ENCODE assay signal across 8 cellular contexts in the genomic region with DNA sequence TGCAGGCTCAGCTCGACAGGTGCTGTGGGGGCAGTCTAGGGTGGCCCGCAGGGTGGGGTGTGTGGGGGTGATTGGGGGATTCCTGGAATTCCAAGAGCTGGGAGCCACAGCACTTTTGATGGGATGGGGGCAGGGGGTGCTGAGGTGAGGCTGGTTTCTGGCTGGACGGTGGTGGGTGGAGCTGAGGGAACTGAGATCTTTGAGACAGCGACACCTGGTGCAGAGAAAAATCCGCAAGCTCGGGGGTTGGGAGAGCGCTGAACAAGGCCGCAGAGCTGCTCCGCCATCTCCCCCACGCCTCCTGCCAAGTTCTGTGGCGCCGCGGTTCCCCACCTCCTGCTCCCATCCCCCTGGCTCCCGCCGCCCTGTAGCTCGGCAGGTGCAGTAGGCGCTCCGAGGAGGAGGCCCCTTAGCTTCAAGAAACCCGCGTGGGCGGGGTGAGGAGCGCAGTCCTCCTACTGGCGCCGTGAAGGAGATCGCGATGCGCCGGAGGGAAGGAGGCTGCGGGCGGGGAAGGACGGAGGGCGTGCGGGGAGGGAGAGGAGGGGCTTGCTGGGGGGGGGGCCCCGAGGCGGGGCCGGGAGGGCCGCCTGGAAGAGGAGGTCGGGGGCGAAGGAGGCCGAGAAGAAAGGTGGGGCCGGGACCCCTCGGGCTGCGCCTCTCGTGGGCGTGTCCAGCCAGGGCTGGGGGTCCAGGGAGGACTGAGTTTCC. TPM values are rescaled to one million over a fixed set of nuclear protein-coding genes. Genes with fewer than 3 reads are reported as not detected.
A peak's percentile ranks its signal among the peaks of the same experiment; 100 is the strongest.
DNase-seq lines count a peak whose midpoint lies in the region; ATAC-seq lines count a peak whose summit lies in the region.

No MANE protein-coding gene starts in this region.

- POLR2A ChIA-PET in CD4-positive, alpha-beta memory T cell (lab: Charles Lee; ENCODE audit: partially characterized antibody): interaction anchor here (0.7 to 5.9 kb wide), 26 partner anchors 11 to 673 kb away, joined by 3 to 346 read pairs (median 4); a partner anchor contains a TSS

- peak overlapping the region; percentile 97 for H3K27ac ChIP-seq in CD4-positive, alpha-beta memory T cell (ENCODE audit: low read depth, low read length)

- peak; percentile 13 for ATAC-seq in memory B cell (ENCODE audit: low read depth)
- ATAC-seq in HG02938 (IDR thresholded peaks at IDR 0.05; ENCODE audit: unreplicated experiment): no peak

- H3K9me3 Mint-ChIP-seq in CD4-positive, alpha-beta memory T cell: peaks cover 0 to 2% (median 0%) of the 10 kb centered on the region in 8 donors
- no peaks in the 10 kb centered on the region for H3K9me3 Mint-ChIP-seq in memory B cell

- intact Hi-C loops in CD4-positive, alpha-beta memory T cell (cut with micrococcal nuclease): loop anchor here (1.0 to 2.0 kb wide), 10 partner anchors 8 to 469 kb away; a partner anchor contains a TSS

- peaks cover 13 to 59% (median 27%) of the 10 kb centered on the region in 4 donors for H3K4me1 Mint-ChIP-seq in CD4-positive, alpha-beta memory T cell
- H3K4me1 Mint-ChIP-seq in memory B cell: peaks cover 22% of the 10 kb centered on the region

- H3K4me3 Mint-ChIP-seq in CD4-positive, alpha-beta memory T cell: peak overlapping the region; percentile 87 to 98 (median 92)
- H3K4me3 Mint-ChIP-seq in memory B cell: peak overlapping the region; percentile 86

- DNase-seq in CD4-positive, alpha-beta memory T cell: peak; percentile 90 to 95 (median 90)
- DNase-seq in HUDEP-2 (lab: John Stamatoyannopoulos, UW; ENCODE audit: unreplicated experiment in 76 of 76) (peak in 69 of 76 experiments; percentile 9 to 86 (median 67)), NK-92 (lab: John Stamatoyannopoulos, UW; ENCODE audit: unreplicated experiment) (peak; percentile 25), memory B cell (ENCODE audit: low spot score in 2 of 2) (peak; percentile 83 to 86)
- DNase-seq in activated CD8-positive, alpha-beta memory T cell treated with anti-CD3 and anti-CD28 coated beads for 1 hour (ENCODE audit: extremely low read depth in 1 of 2, low read depth in 1 of 2): peak; percentile 77 to 92
- peak; percentile 83 for DNase-seq in effector CD4-positive, alpha-beta T cell
- peak; percentile 74 for DNase-seq in stimulated activated CD8-positive, alpha-beta memory T cell treated with anti-CD3 and anti-CD28 coated beads, Interleukin-12 subunit alpha, Interleukin-12 subunit beta, amount 100 ng/mL, for 1 hour (ENCODE audit: low read depth)

- no peaks in the 10 kb centered on the region for H3K27me3 ChIP-seq in CD4-positive, alpha-beta memory T cell (ENCODE audit: insufficient read depth, low read length)

- peaks cover 4 to 16% of the 10 kb centered on the region in 2 donors for H3K36me3 Mint-ChIP-seq in CD4-positive, alpha-beta memory T cell
- H3K36me3 Mint-ChIP-seq in memory B cell: peaks cover 1% of the 10 kb centered on the region

- no peaks in the 10 kb centered on the region for H3K27me3 Mint-ChIP-seq in CD4-positive, alpha-beta memory T cell
- no peaks in the 10 kb centered on the region for H3K27me3 Mint-ChIP-seq in memory B cell

- no peaks in the 10 kb centered on the region for H3K36me3 ChIP-seq in CD4-positive, alpha-beta memory T cell (ENCODE audit: insufficient read depth, low read length)

- H3K4me1 ChIP-seq in CD4-positive, alpha-beta memory T cell (ENCODE audit: insufficient read depth, low read length): peaks cover 43% of the 10 kb centered on the region

- no peaks in the 10 kb centered on the region for H3K9me3 ChIP-seq in CD4-positive, alpha-beta memory T cell (ENCODE audit: control insufficient read depth in 1 of 2, low read length in 2 of 2)

- CTCF ChIA-PET in CD4-positive, alpha-beta memory T cell (lab: Charles Lee; ENCODE audit: partially characterized antibody): interaction anchor here (0.7 to 4.5 kb wide), 28 partner anchors 8 to 415 kb away, joined by 3 to 122 read pairs (median 4); no protein-coding TSS in a partner anchor

- peak overlapping the region; percentile 96 to 99 (median 99) for H3K27ac Mint-ChIP-seq in CD4-positive, alpha-beta memory T cell
- peak overlapping the region; percentile 99 for H3K27ac Mint-ChIP-seq in memory B cell

- H3K4me3 ChIP-seq in CD4-positive, alpha-beta memory T cell (ENCODE audit: low read length in 2 of 2): peak overlapping the region; percentile 65 to 79

RNA-seq across cellular contexts. Expression of a gene that starts 1.3 kb away (rescaled TPM):
- total RNA-seq in CD4-positive, alpha-beta memory T cell: 10 to 100 TPM; 25.4 to 30.2 TPM
- 10 to 100 TPM; 10.2 to 10.4 TPM for polyA plus RNA-seq in CD4-positive, alpha-beta memory T cell

RNA-seq across cellular contexts. Expression of a gene that starts 3.1 kb away (rescaled TPM):
- 100 to 1,000 TPM; 276 to 290 TPM for total RNA-seq in CD4-positive, alpha-beta memory T cell
- 1,000 to 10,000 TPM; 1,440 to 2,028 TPM for polyA plus RNA-seq in CD4-positive, alpha-beta memory T cell

RNA-seq across cellular contexts. Expression of a gene that starts 15.1 kb away (rescaled TPM):
- total RNA-seq in CD4-positive, alpha-beta memory T cell: 10 to 100 TPM; 12.1 to 13.0 TPM
- 100 to 1,000 TPM in 1 of 2 donors, 10 to 100 TPM in 1; 84.5 to 256 TPM for polyA plus RNA-seq in CD4-positive, alpha-beta memory T cell

RNA-seq across cellular contexts. Expression of a gene that starts 36.6 kb away (rescaled TPM):
- 1 to 10 TPM; 5.4 to 6.3 TPM for total RNA-seq in CD4-positive, alpha-beta memory T cell
- 1 to 10 TPM; 6.6 to 9.5 TPM for polyA plus RNA-seq in CD4-positive, alpha-beta memory T cell

Comparison
In these comparisons a context has a peak if more than half of its experiments do, and no peak if none do; other contexts are left out.
1. DNase-seq: peak in every context shown above with its lines; median percentile 90 in CD4-positive, alpha-beta memory T cell; 84 in activated CD8-positive, alpha-beta memory T cell treated with anti-CD3 and anti-CD28 coated beads for 1 hour; 84 in memory B cell; 83 in effector CD4-positive, alpha-beta T cell; 74 in stimulated activated CD8-positive, alpha-beta memory T cell treated with anti-CD3 and anti-CD28 coated beads, Interleukin-12 subunit alpha, Interleukin-12 subunit beta, amount 100 ng/mL, for 1 hour; 67 in HUDEP-2; 25 in NK-92.